Comparison of ENCODE assay signal across 9 cellular contexts in the genomic region with DNA sequence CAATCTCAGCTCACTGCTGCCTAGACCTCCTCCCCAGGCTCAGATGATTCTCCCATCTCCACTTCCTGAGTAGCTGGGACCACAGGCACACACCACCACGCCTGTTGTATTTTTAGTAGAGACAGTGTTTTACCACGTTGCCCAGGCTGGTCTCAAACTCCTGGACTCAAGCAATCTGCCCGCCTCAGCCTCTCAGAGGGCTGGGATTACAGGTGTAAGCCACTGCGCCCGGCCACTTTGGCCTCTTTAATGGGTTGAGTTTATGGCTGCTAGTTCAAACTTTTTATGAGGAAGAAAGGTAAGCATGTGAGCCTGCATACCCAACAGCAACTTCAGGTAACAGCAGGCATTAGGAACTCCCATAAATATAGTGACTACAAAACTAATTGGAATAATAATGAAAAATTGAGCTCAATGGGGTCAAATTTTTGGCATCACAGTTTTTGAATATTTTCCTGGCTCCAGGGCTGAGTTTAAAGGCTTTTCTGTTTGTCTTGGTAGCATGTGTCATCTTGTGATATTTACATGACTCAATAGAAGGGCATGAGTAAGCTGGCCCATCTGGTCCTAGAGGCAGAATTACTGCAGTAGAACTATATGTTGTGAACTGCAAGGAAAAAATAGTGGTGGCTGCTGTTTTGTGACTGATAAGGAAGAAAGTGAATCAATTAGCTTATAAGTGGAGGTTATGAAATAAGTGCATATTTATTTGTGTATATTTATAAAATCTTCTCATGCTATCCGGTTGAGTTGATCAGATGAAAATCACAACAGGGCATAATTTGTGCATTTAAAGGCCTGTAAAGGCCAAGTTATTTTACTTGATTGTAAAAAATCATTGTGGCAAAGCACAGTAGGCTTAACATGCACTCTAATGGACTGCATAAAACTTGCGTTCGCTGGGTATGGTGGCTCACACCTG. TPM values are rescaled to one million over a fixed set of nuclear protein-coding genes. Genes with fewer than 3 reads are reported as not detected.
A peak's percentile ranks its signal among the peaks of the same experiment; 100 is the strongest.
DNase-seq lines count a peak whose midpoint lies in the region; ATAC-seq and TF ChIP-seq lines count a peak whose summit lies in the region.
"Had no signal": no experiment of that assay in that cellular context is flagged by ENCODE, and none has a peak within 500 bp of the region (broad histone marks: within the 10 kb centered on the region; RNA-seq: fewer than 3 reads in every experiment).

No MANE protein-coding gene starts in this region.

- intact Hi-C loops in aorta (cut with DNase I) = no loop called here

- POLR2A ChIA-PET in GM10248 (lab: Yijun Ruan, JAX) = no interaction called here

- H3K9me3 Mint-ChIP-seq in T-helper 1 cell treated with Interleukin-12 subunit alpha and Interleukin-12 subunit beta and Interleukin-4 antibody, amounts not matched to agents 30 μg/mL and 1 μg/mL, for 36 hours = no peaks in the 10 kb centered on the region
- H3K9me3 Mint-ChIP-seq in stimulated activated effector memory CD8-positive, alpha-beta T cell treated with anti-CD3 and anti-CD28 coated beads, Interleukin-12 subunit alpha, Interleukin-12 subunit beta, amount 100 ng/mL, for 72 hours = no peaks in the 10 kb centered on the region

- H3K4me3 Mint-ChIP-seq in T-helper 1 cell treated with Interleukin-12 subunit alpha and Interleukin-12 subunit beta and Interleukin-4 antibody, amounts not matched to agents 30 μg/mL and 1 μg/mL, for 36 hours = no peak overlapping the region
- H3K4me3 Mint-ChIP-seq in stimulated activated effector memory CD8-positive, alpha-beta T cell treated with anti-CD3 and anti-CD28 coated beads, Interleukin-12 subunit alpha, Interleukin-12 subunit beta, amount 100 ng/mL, for 72 hours = peak overlapping the region; percentile 28

- ATAC-seq in stimulated activated effector memory CD8-positive, alpha-beta T cell treated with anti-CD3 and anti-CD28 coated beads, Interleukin-12 subunit alpha, Interleukin-12 subunit beta, amount 100 ng/mL, for 72 hours = peak; percentile 99
- no peak for ATAC-seq in aorta (ENCODE audit: low FRiP score)

- no peaks in the 10 kb centered on the region for H3K9me3 ChIP-seq in aorta (ENCODE audit: control insufficient read depth, low read length)

- no peaks in the 10 kb centered on the region for H3K27me3 ChIP-seq in aorta (ENCODE audit: control insufficient read depth in 1 of 2, insufficient read depth in 2 of 2, low read length in 1 of 2)
- H3K27me3 ChIP-seq: BLaER1 treated with 17β-estradiol and CSF1 and Interleukin-3, amounts not matched to agents 10 nM and 100 nM had no signal

- H3K4me1 Mint-ChIP-seq in T-helper 1 cell treated with Interleukin-12 subunit alpha and Interleukin-12 subunit beta and Interleukin-4 antibody, amounts not matched to agents 30 μg/mL and 1 μg/mL, for 36 hours (ENCODE audit: low read depth) = peaks cover 36% of the 10 kb centered on the region
- H3K4me1 Mint-ChIP-seq in stimulated activated effector memory CD8-positive, alpha-beta T cell treated with anti-CD3 and anti-CD28 coated beads, Interleukin-12 subunit alpha, Interleukin-12 subunit beta, amount 100 ng/mL, for 72 hours = peaks cover 63% of the 10 kb centered on the region

- peaks cover 0 to 4% of the 10 kb centered on the region in 2 donors for H3K4me1 ChIP-seq in aorta (ENCODE audit: control insufficient read depth in 1 of 2, insufficient read depth in 2 of 2, low read length in 2 of 2)

- TF ChIP-seq CTCF in epithelial cell of esophagus (IDR thresholded peaks at IDR 0.05; ENCODE audit: insufficient read depth, low read depth, low read length, missing control alignments) (no peak), GM10248 (IDR thresholded peaks at IDR 0.05; ENCODE audit: control extremely low read depth, extremely low read depth, low read depth, missing control alignments) (no peak)

- no peaks in the 10 kb centered on the region for H3K27me3 Mint-ChIP-seq in T-helper 1 cell treated with Interleukin-12 subunit alpha and Interleukin-12 subunit beta and Interleukin-4 antibody, amounts not matched to agents 30 μg/mL and 1 μg/mL, for 36 hours (ENCODE audit: low read depth)

- DNase-seq in T-helper 1 cell = no peak
- peak; percentile 92 for DNase-seq in RPMI7951 (ENCODE audit: low read depth)
- DNase-seq in epithelial cell of esophagus (ENCODE audit: low read depth) = peak; percentile 93
- DNase-seq in stimulated activated effector memory CD8-positive, alpha-beta T cell treated with anti-CD3 and anti-CD28 coated beads, Interleukin-12 subunit alpha, Interleukin-12 subunit beta, amount 100 ng/mL, for 72 hours (ENCODE audit: low spot score in 2 of 2) = no peak
- no peak for DNase-seq in NAMALWA (ENCODE audit: low spot score)
- no peak for DNase-seq in GM10248 (ENCODE audit: extremely low spot score)
- DNase-seq in aorta = no peak

- H3K27ac ChIP-seq in aorta (ENCODE audit: low read depth in 1 of 2, low read length in 2 of 2) = peak overlapping the region in 1 of 2 donors; percentile 89
- H3K27ac ChIP-seq: BLaER1 treated with 17β-estradiol and CSF1 and Interleukin-3, amounts not matched to agents 10 nM and 100 nM had no signal

- H3K4me3 ChIP-seq in epithelial cell of esophagus (ENCODE audit: low read length) (no peak overlapping the region), aorta (ENCODE audit: low read length in 2 of 2) (no peak overlapping the region)
- H3K4me3 ChIP-seq: BLaER1 treated with 17β-estradiol and CSF1 and Interleukin-3, amounts not matched to agents 10 nM and 100 nM had no signal

- peaks cover 60% of the 10 kb centered on the region for H3K36me3 Mint-ChIP-seq in T-helper 1 cell treated with Interleukin-12 subunit alpha and Interleukin-12 subunit beta and Interleukin-4 antibody, amounts not matched to agents 30 μg/mL and 1 μg/mL, for 36 hours (ENCODE audit: low read depth)
- H3K36me3 Mint-ChIP-seq in stimulated activated effector memory CD8-positive, alpha-beta T cell treated with anti-CD3 and anti-CD28 coated beads, Interleukin-12 subunit alpha, Interleukin-12 subunit beta, amount 100 ng/mL, for 72 hours = peaks cover 98% of the 10 kb centered on the region

- CTCF ChIA-PET in GM10248 (lab: Yijun Ruan, JAX) = interaction anchor here (1.1 to 3.2 kb wide), 5 partner anchors 14 to 182 kb away, joined by 3 to 9 read pairs (median 5); a partner anchor contains a TSS

- peaks cover 0 to 3% of the 10 kb centered on the region in 2 donors for H3K36me3 ChIP-seq in aorta (ENCODE audit: control insufficient read depth in 1 of 2, insufficient read depth in 2 of 2, low read length in 1 of 2)

- H3K27ac Mint-ChIP-seq in T-helper 1 cell treated with Interleukin-12 subunit alpha and Interleukin-12 subunit beta and Interleukin-4 antibody, amounts not matched to agents 30 μg/mL and 1 μg/mL, for 36 hours = peak overlapping the region; percentile 78
- peak overlapping the region; percentile 63 for H3K27ac Mint-ChIP-seq in stimulated activated effector memory CD8-positive, alpha-beta T cell treated with anti-CD3 and anti-CD28 coated beads, Interleukin-12 subunit alpha, Interleukin-12 subunit beta, amount 100 ng/mL, for 72 hours

- 84 to 87% methylated on average over 8 of the region's 8 CpGs for WGBS in aorta, 2 donors

RNA-seq across cellular contexts. Expression of a gene that starts 24.8 kb away (rescaled TPM):
- total RNA-seq in RPMI7951 (2014; rRNA removed; shearing (Covaris generic)) = 47.0 and 48.5 TPM in 2 replicates
- 10 to 100 TPM in 1 of 2 donors, 1 to 10 TPM in 1; 8.6 to 16.4 TPM for total RNA-seq in aorta
- polyA plus RNA-seq in aorta = 10 to 100 TPM; 12.7 to 23.3 TPM

Comparison
In these comparisons a context has a peak if more than half of its experiments do, and no peak if none do; other contexts are left out.
1. DNase-seq: peak in RPMI7951 (single experiment) and epithelial cell of esophagus (single experiment); none in T-helper 1 cell (0 of 5), stimulated activated effector memory CD8-positive, alpha-beta T cell treated with anti-CD3 and anti-CD28 coated beads, Interleukin-12 subunit alpha, Interleukin-12 subunit beta, amount 100 ng/mL, for 72 hours (0 of 2), NAMALWA (single experiment), GM10248 (single experiment) and aorta (0 of 2).